20 cellular contexts compared by ENCODE assay signal in genomic region chr5:111752426-111752965, GRCh38. TPM values are rescaled to one million over a fixed set of nuclear protein-coding genes. Genes with fewer than 3 reads are reported as not detected.
DNase-seq lines count a peak whose midpoint lies in the region; ATAC-seq and TF ChIP-seq lines count a peak whose summit lies in the region.
"Had no signal": no experiment of that assay in that cellular context is flagged by ENCODE, and none has a peak within 500 bp of the region (broad histone marks: within the 10 kb centered on the region; RNA-seq: fewer than 3 reads in every experiment).

No MANE protein-coding gene starts in this region.

- ATAC-seq in HG03135 (IDR thresholded peaks at IDR 0.05; ENCODE audit: unreplicated experiment): no peak
- ATAC-seq: activated CD4-positive, alpha-beta T cell treated with anti-CD3 and anti-CD28 coated beads for 36 hours; PC-3 had no signal

- H3F3A ChIP-seq in neural progenitor cell (ENCODE audit: low read depth): peaks cover 14% of the 10 kb centered on the region

- peaks cover 19 to 37% (median 25%) of the 10 kb centered on the region in 3 experiments for H3K36me3 Mint-ChIP-seq in H9 (ENCODE audit: insufficient read depth in 1 of 3, low read depth in 3 of 3)
- H3K36me3 Mint-ChIP-seq in endodermal cell (ENCODE audit: low read depth): peaks cover 44% of the 10 kb centered on the region
- peaks cover 62% of the 10 kb centered on the region for H3K36me3 Mint-ChIP-seq in neural progenitor cell

- no peak overlapping the region for H4K5ac ChIP-seq in H9 (ENCODE audit: insufficient read length, low read depth, low read length)

- H4K8ac ChIP-seq in H9 (replicated peaks; ENCODE audit: insufficient read length, low read depth, low read length): no peak overlapping the region

- H4K20me1 ChIP-seq in H9 (ENCODE audit: control insufficient read depth, insufficient read depth, insufficient read length) (no peaks in the 10 kb centered on the region), neural progenitor cell (ENCODE audit: low read depth) (peaks cover 61% of the 10 kb centered on the region)

- H3K79me2 ChIP-seq in ACC112 (ENCODE audit: control insufficient read depth, insufficient read depth, low read length, unreplicated experiment) (peaks cover 73% of the 10 kb centered on the region), H9 (ENCODE audit: insufficient read depth, low read length) (peaks cover 13% of the 10 kb centered on the region; the same call in 1 of the 2 replicates), neural progenitor cell (ENCODE audit: low read depth) (peaks cover 94% of the 10 kb centered on the region)

- H3K27me3 Mint-ChIP-seq in H9 (ENCODE audit: low read depth) (no peaks in the 10 kb centered on the region), endodermal cell (ENCODE audit: insufficient read depth) (no peaks in the 10 kb centered on the region), neural progenitor cell (ENCODE audit: insufficient read depth, low read depth) (no peaks in the 10 kb centered on the region)
- H3K27me3 Mint-ChIP-seq: dendritic cell treated with granulocyte-macrophage colony-stimulating factor and Interleukin-4, amounts not matched to agents 40 ng/mL and 50 ng/mL, for 4 days had no signal

- H3K4me3 Mint-ChIP-seq in H9: no peak overlapping the region
- no peak overlapping the region for H3K4me3 Mint-ChIP-seq in endodermal cell
- no peak overlapping the region for H3K4me3 Mint-ChIP-seq in neural progenitor cell
- H3K4me3 Mint-ChIP-seq: activated CD4-positive, alpha-beta T cell treated with anti-CD3 and anti-CD28 coated beads for 36 hours; dendritic cell treated with granulocyte-macrophage colony-stimulating factor and Interleukin-4, amounts not matched to agents 40 ng/mL and 50 ng/mL, for 4 days had no signal

- no peaks in the 10 kb centered on the region; a peak in 2 of 5 replicates for H3K9me3 Mint-ChIP-seq in H9
- H3K9me3 Mint-ChIP-seq in endodermal cell: no peaks in the 10 kb centered on the region
- peaks cover 25% of the 10 kb centered on the region for H3K9me3 Mint-ChIP-seq in neural progenitor cell
- H3K9me3 Mint-ChIP-seq: dendritic cell treated with granulocyte-macrophage colony-stimulating factor and Interleukin-4, amounts not matched to agents 40 ng/mL and 50 ng/mL, for 4 days had no signal

- H2BK20ac ChIP-seq in H9 (ENCODE audit: low read depth, low read length, poor library complexity, severe bottlenecking): no peak overlapping the region

- no peaks in the 10 kb centered on the region for H3K27me3 ChIP-seq in ACC112 (ENCODE audit: insufficient read depth, low read length)
- no peaks in the 10 kb centered on the region for H3K27me3 ChIP-seq in H9 (ENCODE audit: insufficient read depth, low read length)
- no peaks in the 10 kb centered on the region for H3K27me3 ChIP-seq in endodermal cell (ENCODE audit: control insufficient read depth, insufficient read depth, low read length, poor library complexity, severe bottlenecking)
- H3K27me3 ChIP-seq in neural progenitor cell: no peaks in the 10 kb centered on the region

- no peak overlapping the region for H3K18ac ChIP-seq in H9 (ENCODE audit: insufficient read length, low read depth, low read length)

- H3K27ac Mint-ChIP-seq in H9 (peak overlapping the region in 2 of 3 experiments; percentile 40 to 45; a peak in 4 of 7 replicates), endodermal cell (no peak overlapping the region), neural progenitor cell (no peak overlapping the region)
- H3K27ac Mint-ChIP-seq: activated CD4-positive, alpha-beta T cell treated with anti-CD3 and anti-CD28 coated beads for 36 hours; dendritic cell treated with granulocyte-macrophage colony-stimulating factor and Interleukin-4, amounts not matched to agents 40 ng/mL and 50 ng/mL, for 4 days had no signal

- H3K4me3 ChIP-seq in ACC112 (ENCODE audit: low read depth, low read length): peak overlapping the region; percentile 14; the same call in 1 of the 2 replicates
- peak overlapping the region; percentile 25 for H3K4me3 ChIP-seq in endodermal cell (ENCODE audit: low read length)
- H3K4me3 ChIP-seq in neural progenitor cell: no peak overlapping the region

- H3K9ac ChIP-seq in H9 (ENCODE audit: extremely low read depth, insufficient read length, low read length) (no peak overlapping the region), endodermal cell (ENCODE audit: extremely low read depth, low read length, poor library complexity, severe bottlenecking) (no peak overlapping the region), neural progenitor cell (no peak overlapping the region)

- no peak overlapping the region for H3K56ac ChIP-seq in H9 (ENCODE audit: insufficient read length, low read depth, low read length)

- no peak overlapping the region for H2BK120ac ChIP-seq in H9 (ENCODE audit: low read depth, low read length, poor library complexity, severe bottlenecking)

- no peaks in the 10 kb centered on the region for H3K79me1 ChIP-seq in H9 (ENCODE audit: insufficient read depth, low read depth, low read length, poor library complexity, severe bottlenecking)

- H2AK5ac ChIP-seq in H9 (ENCODE audit: insufficient read length, low read length): no peak overlapping the region

- no peak for DNase-seq in H9
- no peak for DNase-seq in endodermal cell
- no peak for DNase-seq in neural progenitor cell (ENCODE audit: low spot score)
- DNase-seq in activated effector memory CD4-positive, alpha-beta T cell treated with anti-CD3 and anti-CD28 coated beads, Interleukin-2, amount 50 U/mL, for 16 hours: no peak
- DNase-seq in NCI-H2081 treated with DMSO at 0.1 percent for 48 hours (lab: John Stamatoyannopoulos, UW): no peak
- no peak for DNase-seq in NCI-H446 (lab: John Stamatoyannopoulos, UW)
- DNase-seq: ACHN; activated CD4-positive, alpha-beta T cell treated with anti-CD3 and anti-CD28 coated beads for 36 hours; activated naive CD4-positive, alpha-beta T cell treated with Interleukin-2 at 50 U/mL for 16 hours; activated T-cell treated with anti-CD3 and anti-CD28 coated beads, Interleukin-2, amount 50 U/mL, for 1 hour; amygdala; Calu3; NCI-H1092; NCI-H187 treated with DMSO at 0.1 percent for 48 hours; NCI-H446 treated with DMSO at 0.1 percent for 48 hours; PC-3; trophoblast cell had no signal

- H3T11ph ChIP-seq in H9 (ENCODE audit: low read length): no peak overlapping the region

- no peak overlapping the region for H2BK5ac ChIP-seq in H9 (ENCODE audit: insufficient read length, low read length)

- H3K9me3 ChIP-seq in H9 (ENCODE audit: control insufficient read depth, low read depth, low read length): no peaks in the 10 kb centered on the region
- no peaks in the 10 kb centered on the region for H3K9me3 ChIP-seq in endodermal cell (ENCODE audit: control insufficient read depth, low read length)
- no peaks in the 10 kb centered on the region for H3K9me3 ChIP-seq in neural progenitor cell (ENCODE audit: low read depth)

- H3K4me1 Mint-ChIP-seq in H9: peaks cover 28 to 33% of the 10 kb centered on the region in 2 experiments
- peaks cover 14% of the 10 kb centered on the region for H3K4me1 Mint-ChIP-seq in endodermal cell
- H3K4me1 Mint-ChIP-seq in neural progenitor cell: peaks cover 18% of the 10 kb centered on the region

- H2BK12ac ChIP-seq in H9 (ENCODE audit: insufficient read length, low read depth, low read length): no peak overlapping the region

- no peak overlapping the region for H2BK15ac ChIP-seq in H9 (ENCODE audit: low read depth, low read length)

- H3K23me2 ChIP-seq in H9 (ENCODE audit: insufficient read length, low read depth, low read length, poor library complexity, severe bottlenecking): no peaks in the 10 kb centered on the region

- H3K23ac ChIP-seq in H9 (ENCODE audit: insufficient read length, low read depth, low read length): no peak overlapping the region

- no peak overlapping the region for H3K14ac ChIP-seq in H9 (ENCODE audit: insufficient read depth, low read length)

- H4K91ac ChIP-seq in H9 (ENCODE audit: insufficient read length, low read depth, low read length): no peak overlapping the region

- peaks cover 30% of the 10 kb centered on the region for H3K36me3 ChIP-seq in ACC112 (ENCODE audit: insufficient read depth, low read length)
- peaks cover 64% of the 10 kb centered on the region for H3K36me3 ChIP-seq in endodermal cell (ENCODE audit: control insufficient read depth, insufficient read depth, low read length)
- no peaks in the 10 kb centered on the region for H3K36me3 ChIP-seq in neural progenitor cell

- no peak overlapping the region for H3K4me2 ChIP-seq in H9 (ENCODE audit: insufficient read depth, insufficient read length, low read length)
- H3K4me2 ChIP-seq in neural progenitor cell: peak overlapping the region; percentile 11

- TF ChIP-seq CTCF in H9 (conservative IDR thresholded peaks at IDR 0.05) (no peak), endodermal cell (conservative IDR thresholded peaks at IDR 0.05) (no peak), neural progenitor cell (IDR thresholded peaks at IDR 0.05) (no peak)

- no CpG with 5 or more reads among the region's 2 CpGs for WGBS in H9 (ENCODE audit: extremely low coverage, insufficient read length, low lambda C conversion rate)
- WGBS in endodermal cell (ENCODE audit: insufficient coverage in 1 of 2, insufficient read length in 1 of 2), 2 experiments: 96 to 100% methylated on average over 1 to 2 of the region's 2 CpGs

- no peak overlapping the region for H2AFZ ChIP-seq in ACC112 (ENCODE audit: low read length, unreplicated experiment)
- no peak overlapping the region for H2AFZ ChIP-seq in H9 (ENCODE audit: low read length)
- H2AFZ ChIP-seq in neural progenitor cell (replicated peaks): no peak overlapping the region

- no peak overlapping the region for H3K4ac ChIP-seq in H9 (ENCODE audit: low read depth, low read length)

- H3K4me1 ChIP-seq in ACC112 (ENCODE audit: control insufficient read depth, insufficient read depth, low read length, unreplicated experiment) (peaks cover 63% of the 10 kb centered on the region), H9 (ENCODE audit: insufficient read depth, low read length) (no peaks in the 10 kb centered on the region), endodermal cell (ENCODE audit: control insufficient read depth, insufficient read depth, low read length) (no peaks in the 10 kb centered on the region), neural progenitor cell (peaks cover 35% of the 10 kb centered on the region)

- H3K27ac ChIP-seq in ACC112 (ENCODE audit: low read depth, low read length) (no peak overlapping the region), H9 (ENCODE audit: insufficient read length, low read depth, low read length) (no peak overlapping the region), endodermal cell (ENCODE audit: low read depth, low read length) (no peak overlapping the region), neural progenitor cell (no peak overlapping the region)

RNA-seq across cellular contexts. Expression of gene NREP, which starts 4.5 kb away (rescaled TPM):
- total RNA-seq in H9 (2021) (159 and 163 TPM in 2 replicates), endodermal cell (100 to 1,000 TPM; 212 to 238 TPM), neural progenitor cell (ENCODE audit: low replicate concordance) (426 and 465 TPM in 2 replicates)
- 529 TPM for polyA plus RNA-seq in endodermal cell (2013, experiment 1 of 2)
- 488 TPM for polyA plus RNA-seq in endodermal cell (2013, experiment 2 of 2)

Comparison
In these comparisons a context has a peak if more than half of its experiments do, and no peak if none do; other contexts are left out.
1. H3K27ac Mint-ChIP-seq: peak in H9 (2 of 3); none in endodermal cell (single experiment) and neural progenitor cell (single experiment).